ENCODE assay signal across 21 cellular contexts in the genomic region with DNA sequence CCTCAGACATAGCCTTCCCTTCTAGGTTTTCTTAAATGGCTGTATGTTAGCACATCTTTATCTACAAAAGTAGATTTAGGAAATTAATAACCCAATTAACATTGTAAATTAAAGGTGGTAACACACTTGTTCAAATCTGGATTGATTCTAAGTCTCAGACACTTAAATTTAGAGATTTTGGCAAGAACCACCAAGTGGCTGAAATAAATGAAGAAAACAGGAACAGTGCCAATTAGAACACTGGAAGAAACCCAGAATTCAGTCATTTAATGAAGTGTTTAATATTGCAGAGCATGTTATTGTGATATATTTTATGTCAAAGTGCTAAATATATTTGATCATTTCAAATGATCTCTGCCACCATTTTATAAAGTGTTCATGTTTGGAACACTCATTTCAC.
"Had no signal": no experiment of that assay in that cellular context is flagged by ENCODE, and none has a peak within 500 bp of the region (broad histone marks: within the 10 kb centered on the region; RNA-seq: fewer than 3 reads in every experiment).

No MANE protein-coding gene starts in this region.

- ATAC-seq: gastroesophageal sphincter, heart right ventricle, left colon, mucosa of descending colon, WTC11 had no signal

- DNase-seq: activated gamma-delta T cell treated with Interleukin-2 at 50 U/mL for 16 hours; activated T-cell treated with anti-CD3 and anti-CD28 coated beads, Interleukin-2, amount 50 U/mL, for 1 hour; brain microvascular endothelial cell; caudate nucleus; colonic mucosa; dorsolateral prefrontal cortex; esophagus squamous epithelium; heart right ventricle; left colon; mesenchymal stem cell; mucosa of descending colon; occipital lobe; posterior cingulate gyrus; sigmoid colon; stimulated activated CD4-positive, alpha-beta T cell treated with anti-CD3 and anti-CD28 coated beads, Interleukin-4, amount 100 ng/mL, for 1 hour; stimulated activated naive CD4-positive, alpha-beta T cell; T-helper 1 cell; T-helper 9 cell; upper lobe of left lung had no signal
